In genomic region chr10:97560731-97561381, GRCh38 we compare ENCODE assay signal across 1 cellular context.
TF ChIP-seq lines count a peak whose summit lies in the region.

No MANE protein-coding gene starts in this region.

TF ChIP-seq in GM12878, 131 proteins besides CTCF, POLR2A, EP300 and RAD21:
- peak; percentile 29; the same call in 1 of the 2 replicates for TF ChIP-seq MLLT1 (IDR thresholded peaks at IDR 0.05)
- peak in 1 of 2 experiments; percentile 20; a peak in 1 of 4 replicates for TF ChIP-seq IKZF2 (IDR thresholded peaks at IDR 0.05)
